ENCODE assay signal across 1 cellular context in the genomic region with DNA sequence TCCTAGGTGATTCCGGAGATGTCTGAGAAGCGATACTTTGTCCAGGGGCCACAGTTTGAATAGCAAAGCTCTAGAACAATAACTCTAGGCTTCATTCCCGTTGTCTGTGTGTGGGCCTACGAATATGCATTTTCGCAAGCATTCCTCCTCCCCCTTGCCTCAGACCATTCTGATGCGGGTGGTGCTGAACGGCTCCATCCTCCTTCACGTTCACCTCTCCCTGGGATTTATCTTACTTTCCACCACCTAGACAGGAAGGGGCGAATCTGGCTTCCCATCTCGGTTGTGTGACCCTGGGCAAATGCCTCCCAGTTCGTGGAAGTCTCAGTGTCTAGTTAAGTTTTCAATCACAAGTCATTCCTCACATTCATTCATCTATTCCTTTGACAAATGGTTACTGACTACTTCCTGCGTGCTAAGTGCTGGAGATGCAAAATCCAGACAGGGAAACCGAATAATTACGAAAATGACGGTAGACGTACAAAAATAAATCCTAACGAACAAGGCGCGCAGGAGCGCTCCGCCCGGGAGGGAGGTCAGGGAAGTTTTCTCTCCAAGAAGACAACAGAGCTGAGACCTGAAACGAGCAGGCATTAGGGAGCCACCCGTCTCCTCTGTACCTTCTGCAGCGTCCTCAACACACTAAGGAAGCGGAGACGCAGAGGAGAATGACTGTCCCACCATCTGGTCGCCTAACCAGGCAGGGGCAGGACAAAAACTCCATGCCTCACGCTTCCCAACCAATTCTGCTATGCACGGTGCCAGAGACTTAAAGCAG.
TF ChIP-seq lines count a peak whose summit lies in the region.

No MANE protein-coding gene starts in this region.

TF ChIP-seq in HCT116, 20 proteins besides CTCF, POLR2A, EP300 and RAD21 (continued from another document):
- TF ChIP-seq, protein P1, sequence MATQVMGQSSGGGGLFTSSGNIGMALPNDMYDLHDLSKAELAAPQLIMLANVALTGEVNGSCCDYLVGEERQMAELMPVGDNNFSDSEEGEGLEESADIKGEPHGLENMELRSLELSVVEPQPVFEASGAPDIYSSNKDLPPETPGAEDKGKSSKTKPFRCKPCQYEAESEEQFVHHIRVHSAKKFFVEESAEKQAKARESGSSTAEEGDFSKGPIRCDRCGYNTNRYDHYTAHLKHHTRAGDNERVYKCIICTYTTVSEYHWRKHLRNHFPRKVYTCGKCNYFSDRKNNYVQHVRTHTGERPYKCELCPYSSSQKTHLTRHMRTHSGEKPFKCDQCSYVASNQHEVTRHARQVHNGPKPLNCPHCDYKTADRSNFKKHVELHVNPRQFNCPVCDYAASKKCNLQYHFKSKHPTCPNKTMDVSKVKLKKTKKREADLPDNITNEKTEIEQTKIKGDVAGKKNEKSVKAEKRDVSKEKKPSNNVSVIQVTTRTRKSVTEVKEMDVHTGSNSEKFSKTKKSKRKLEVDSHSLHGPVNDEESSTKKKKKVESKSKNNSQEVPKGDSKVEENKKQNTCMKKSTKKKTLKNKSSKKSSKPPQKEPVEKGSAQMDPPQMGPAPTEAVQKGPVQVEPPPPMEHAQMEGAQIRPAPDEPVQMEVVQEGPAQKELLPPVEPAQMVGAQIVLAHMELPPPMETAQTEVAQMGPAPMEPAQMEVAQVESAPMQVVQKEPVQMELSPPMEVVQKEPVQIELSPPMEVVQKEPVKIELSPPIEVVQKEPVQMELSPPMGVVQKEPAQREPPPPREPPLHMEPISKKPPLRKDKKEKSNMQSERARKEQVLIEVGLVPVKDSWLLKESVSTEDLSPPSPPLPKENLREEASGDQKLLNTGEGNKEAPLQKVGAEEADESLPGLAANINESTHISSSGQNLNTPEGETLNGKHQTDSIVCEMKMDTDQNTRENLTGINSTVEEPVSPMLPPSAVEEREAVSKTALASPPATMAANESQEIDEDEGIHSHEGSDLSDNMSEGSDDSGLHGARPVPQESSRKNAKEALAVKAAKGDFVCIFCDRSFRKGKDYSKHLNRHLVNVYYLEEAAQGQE (IDR thresholded peaks at IDR 0.05; ENCODE audit: low read depth), result no peak
- no peak for TF ChIP-seq ZNF274 (IDR thresholded peaks at IDR 0.05; ENCODE audit: low read depth, low read length)
- TF ChIP-seq EZH2 (IDR thresholded peaks at IDR 0.05), result no peak
- no peak for TF ChIP-seq ZBTB33 (IDR thresholded peaks at IDR 0.05; ENCODE audit: extremely low read depth, insufficient replicate concordance, low read length)
- no peak for TF ChIP-seq TCF7L2 (IDR thresholded peaks at IDR 0.05; ENCODE audit: borderline replicate concordance, extremely low read depth, insufficient read depth, insufficient read length)
- no peak for TF ChIP-seq SRF (IDR thresholded peaks at IDR 0.05; ENCODE audit: low read depth)
- TF ChIP-seq EGR1 (IDR thresholded peaks at IDR 0.05; ENCODE audit: low read depth), result no peak
- no peak for TF ChIP-seq ELF1 (IDR thresholded peaks at IDR 0.05; ENCODE audit: borderline replicate concordance, low read depth)
- no peak for TF ChIP-seq POLR2AphosphoS5 (IDR thresholded peaks at IDR 0.05; ENCODE audit: low read depth, low read length)
- no peak for TF ChIP-seq ZFX (IDR thresholded peaks at IDR 0.05)
- no peak; the same call in 1 of the 2 replicates for TF ChIP-seq SIN3A (IDR thresholded peaks at IDR 0.05; ENCODE audit: low read depth)
- TF ChIP-seq SP1 (IDR thresholded peaks at IDR 0.05; ENCODE audit: low read depth), result no peak
- no peak for TF ChIP-seq CEBPB (IDR thresholded peaks at IDR 0.05; ENCODE audit: low read depth)
- TF ChIP-seq, protein P2, sequence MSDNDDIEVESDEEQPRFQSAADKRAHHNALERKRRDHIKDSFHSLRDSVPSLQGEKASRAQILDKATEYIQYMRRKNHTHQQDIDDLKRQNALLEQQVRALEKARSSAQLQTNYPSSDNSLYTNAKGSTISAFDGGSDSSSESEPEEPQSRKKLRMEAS (IDR thresholded peaks at IDR 0.05), result no peak
- no peak for TF ChIP-seq EZH2phosphoT487 (IDR thresholded peaks at IDR 0.05; ENCODE audit: borderline replicate concordance)
TF ChIP-seq in HCT116: peak in this region for 0.
